Comparison of ENCODE assay signal across 19 cellular contexts in the genomic region with DNA sequence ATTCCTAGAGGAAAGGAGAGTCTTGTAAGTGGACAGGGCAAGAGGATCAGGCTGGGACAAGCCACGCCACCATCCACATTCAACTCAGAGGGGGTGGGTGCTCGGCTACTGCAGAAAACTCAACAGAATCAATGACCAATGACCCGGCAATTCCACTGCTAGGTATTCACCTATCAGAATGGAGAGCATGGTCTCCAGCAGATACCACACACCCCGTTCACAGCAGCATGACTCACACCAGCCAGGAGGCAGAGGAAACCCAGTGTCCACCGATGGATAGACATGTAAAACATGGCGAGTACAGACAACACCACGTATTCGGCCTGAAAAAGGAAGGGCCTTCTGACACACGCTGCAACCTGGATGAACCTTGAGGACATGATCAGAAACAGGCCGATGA.
A peak's percentile ranks its signal among the peaks of the same experiment; 100 is the strongest.
DNase-seq lines count a peak whose midpoint lies in the region; ATAC-seq, FAIRE-seq and TF ChIP-seq lines count a peak whose summit lies in the region.
"Had no signal": no experiment of that assay in that cellular context is flagged by ENCODE, and none has a peak within 500 bp of the region (broad histone marks: within the 10 kb centered on the region; RNA-seq: fewer than 3 reads in every experiment).

No MANE protein-coding gene starts in this region.

- POLR2A ChIA-PET in Caco-2 (lab: Charles Lee) = no interaction called here

- ATAC-seq in HG02981 (IDR thresholded peaks at IDR 0.05; ENCODE audit: unreplicated experiment) = no peak
- ATAC-seq: activated T-helper 17 cell treated with anti-CD3 and anti-CD28 coated beads, Interleukin-2, amount 50 U/mL, for 72 hours; right cardiac atrium; WTC11 had no signal

- no peaks in the 10 kb centered on the region for H3K4me1 Mint-ChIP-seq in Caco-2 (ENCODE audit: low read depth, unreplicated experiment)
- H3K4me1 Mint-ChIP-seq: WTC11 had no signal

- no peaks in the 10 kb centered on the region for H3K9me3 ChIP-seq in Caco-2
- H3K9me3 ChIP-seq: neutrophil had no signal

- peaks cover 39% of the 10 kb centered on the region for H3K36me3 Mint-ChIP-seq in Caco-2 (ENCODE audit: insufficient read depth, unreplicated experiment)

- no peak for TF ChIP-seq CTCF in astrocyte of the spinal cord (IDR thresholded peaks at IDR 0.05; ENCODE audit: low read depth, low read length)
- no peak for TF ChIP-seq CTCF in Caco-2 (IDR thresholded peaks at IDR 0.05; ENCODE audit: insufficient read depth in 1 of 2, low read depth in 1 of 2, low read length in 1 of 2, severe bottlenecking in 1 of 2, unreplicated experiment in 1 of 2)

- no peaks in the 10 kb centered on the region for H3K27me3 ChIP-seq in Caco-2 (replicated peaks; ENCODE audit: control insufficient read depth, insufficient read depth, low read length)
- H3K27me3 ChIP-seq: neutrophil had no signal

- no peak for TF ChIP-seq POLR2A in GM12891 (IDR thresholded peaks at IDR 0.05; ENCODE audit: low read depth, low read length)

- intact Hi-C loops in Caco-2 (cut with micrococcal nuclease; ENCODE audit: unreplicated experiment) = no loop called here

- H3K27ac Mint-ChIP-seq in Caco-2 (ENCODE audit: unreplicated experiment) = no peak overlapping the region
- H3K27ac Mint-ChIP-seq: activated T-helper 17 cell treated with anti-CD3 and anti-CD28 coated beads, Interleukin-2, amount 50 U/mL, for 72 hours; WTC11 had no signal

- CTCF ChIA-PET in Caco-2 (lab: Charles Lee) = no interaction called here

- no peaks in the 10 kb centered on the region for H3K27me3 Mint-ChIP-seq in Caco-2 (ENCODE audit: insufficient read depth, unreplicated experiment)
- H3K27me3 Mint-ChIP-seq: activated T-helper 17 cell treated with anti-CD3 and anti-CD28 coated beads, Interleukin-2, amount 50 U/mL, for 72 hours had no signal

- no peaks in the 10 kb centered on the region; the same call in 1 of the 2 replicates for H3K36me3 ChIP-seq in Caco-2 (ENCODE audit: control insufficient read depth, insufficient read depth, low read length)

- FAIRE-seq in GM12891 (lab: Jason Lieb, UNC) = no peak
- FAIRE-seq: colon, islet of Langerhans had no signal

- H3K4me3 ChIP-seq in astrocyte of the spinal cord (ENCODE audit: low read depth, low read length) (no peak overlapping the region), Caco-2 (ENCODE audit: low read depth, low read length) (no peak overlapping the region)

- no peak overlapping the region for H3K4me3 Mint-ChIP-seq in Caco-2 (ENCODE audit: unreplicated experiment)
- H3K4me3 Mint-ChIP-seq: activated T-helper 17 cell treated with anti-CD3 and anti-CD28 coated beads, Interleukin-2, amount 50 U/mL, for 72 hours; WTC11 had no signal

- H3K9me3 Mint-ChIP-seq in Caco-2 (ENCODE audit: unreplicated experiment) = no peaks in the 10 kb centered on the region
- H3K9me3 Mint-ChIP-seq: activated T-helper 17 cell treated with anti-CD3 and anti-CD28 coated beads, Interleukin-2, amount 50 U/mL, for 72 hours; WTC11 had no signal

- BruUV-seq in Caco-2 (replicated peaks; lab: Mats Ljungman, UMichigan) = no TSS peak

- DNase-seq in Caki2 (ENCODE audit: low read depth) (peak; percentile 20), LHCN-M2 (ENCODE audit: low read depth) (peak; percentile 30), astrocyte of the spinal cord (ENCODE audit: low read depth, low spot score) (peak; percentile 80), kidney glomerular epithelial cell (lab: John Stamatoyannopoulos, UW) (peak; percentile 22), AG08395 (ENCODE audit: low spot score) (no peak), GM12891 (ENCODE audit: insufficient read length, low spot score) (no peak), Caco-2 (no peak)
- DNase-seq: COR-L47; midbrain; NCI-H2081 treated with DMSO at 0.1 percent for 48 hours; NCI-H69; stimulated activated CD4-positive, alpha-beta T cell treated with anti-CD3 and anti-CD28 coated beads, Interleukin-1b, Interleukin-23, amount 100 ng/mL, for 48 hours had no signal

- H3K4me1 ChIP-seq in Caco-2 = peaks cover 17% of the 10 kb centered on the region

- in situ Hi-C loops in Caki2 (cut with HindIII; ENCODE audit: low pct_unique_long_range_greater_than_20kb, low sequenced_read_pairs) (no loop called here), astrocyte of the spinal cord (cut with HindIII; ENCODE audit: low sequenced_read_pairs) (no loop called here)

TF ChIP-seq in GM12891, 5 proteins besides CTCF, POLR2A, EP300 and RAD21:
- TF ChIP-seq PAX5 (IDR thresholded peaks at IDR 0.05; ENCODE audit: insufficient read depth, low read length, severe bottlenecking) (no peak), POLR2AphosphoS5 (IDR thresholded peaks at IDR 0.05; ENCODE audit: low read depth, low read length) (no peak), POU2F2 (IDR thresholded peaks at IDR 0.05; ENCODE audit: low read depth, low read length) (no peak), TAF1 (IDR thresholded peaks at IDR 0.05; ENCODE audit: low read depth, low read length) (no peak), SPI1 (IDR thresholded peaks at IDR 0.05; ENCODE audit: low read depth, low read length) (no peak)

Comparison
In these comparisons a context has a peak if more than half of its experiments do, and no peak if none do; other contexts are left out.
1. DNase-seq: peak in Caki2 (single experiment), LHCN-M2 (single experiment), astrocyte of the spinal cord (single experiment) and kidney glomerular epithelial cell (single experiment); none in AG08395 (single experiment), GM12891 (single experiment) and Caco-2 (0 of 2).